8 cellular contexts compared by ENCODE assay signal in genomic region chr2:44016282-44016681, GRCh38. TPM values are rescaled to one million over a fixed set of nuclear protein-coding genes. Genes with fewer than 3 reads are reported as not detected.
DNase-seq lines count a peak whose midpoint lies in the region; ATAC-seq and TF ChIP-seq lines count a peak whose summit lies in the region.

No MANE protein-coding gene starts in this region.

- intact Hi-C loops in activated CD4-positive, alpha-beta memory T cell treated with anti-CD3 and anti-CD28 coated beads for 36 hours (cut with micrococcal nuclease), result no loop called here
- intact Hi-C loops in left cardiac atrium (cut with DNase I), result no loop called here
- intact Hi-C loops in spleen (cut with DNase I; ENCODE audit: low total_unique reads), result no loop called here

- no peaks in the 10 kb centered on the region for H3K9me3 Mint-ChIP-seq in activated CD4-positive, alpha-beta memory T cell treated with anti-CD3 and anti-CD28 coated beads for 36 hours

- no peak for TF ChIP-seq POLR2A in spleen (IDR thresholded peaks at IDR 0.05)

- H3K36me3 Mint-ChIP-seq in activated CD4-positive, alpha-beta memory T cell treated with anti-CD3 and anti-CD28 coated beads for 36 hours, result no peaks in the 10 kb centered on the region

- H3K4me3 Mint-ChIP-seq in activated CD4-positive, alpha-beta memory T cell treated with anti-CD3 and anti-CD28 coated beads for 36 hours, result no peak overlapping the region

- H3K4me1 ChIP-seq in spleen, result no peaks in the 10 kb centered on the region

- no peaks in the 10 kb centered on the region for H3K9me3 ChIP-seq in spleen

- CTCF ChIA-PET in activated CD4-positive, alpha-beta memory T cell treated with anti-CD3 and anti-CD28 coated beads for 36 hours (lab: Charles Lee), result no interaction called here

- H3K27ac Mint-ChIP-seq in activated CD4-positive, alpha-beta memory T cell treated with anti-CD3 and anti-CD28 coated beads for 36 hours, result no peak overlapping the region

- peaks cover 15% of the 10 kb centered on the region for H3K27me3 Mint-ChIP-seq in activated CD4-positive, alpha-beta memory T cell treated with anti-CD3 and anti-CD28 coated beads for 36 hours

- H3K4me3 ChIP-seq in spleen, result no peak overlapping the region

- POLR2A ChIA-PET in activated CD4-positive, alpha-beta memory T cell treated with anti-CD3 and anti-CD28 coated beads for 36 hours (lab: Charles Lee), result no interaction called here

- ATAC-seq in left cardiac atrium (no peak), HG02938 (IDR thresholded peaks at IDR 0.05; ENCODE audit: unreplicated experiment) (no peak), HG03571 (IDR thresholded peaks at IDR 0.05; ENCODE audit: unreplicated experiment) (no peak)

- peaks cover 0 to 24% (median 0%) of the 10 kb centered on the region in 7 donors for H3K27me3 ChIP-seq in spleen (replicated peaks in 1 of 7)

- H3K4me1 Mint-ChIP-seq in activated CD4-positive, alpha-beta memory T cell treated with anti-CD3 and anti-CD28 coated beads for 36 hours (ENCODE audit: low read depth), result no peaks in the 10 kb centered on the region

- no peak overlapping the region for H3K27ac ChIP-seq in spleen

- H3K36me3 ChIP-seq in spleen, result no peaks in the 10 kb centered on the region

- TF ChIP-seq CTCF in spleen (IDR thresholded peaks at IDR 0.05 in 8 of 11, conservative IDR thresholded peaks at IDR 0.05 in 3 of 11), result no peak

- DNase-seq in DMS53 (lab: John Stamatoyannopoulos, UW) (peak; percentile 17), DMS53 treated with DMSO at 0.1 percent for 48 hours (lab: John Stamatoyannopoulos, UW; ENCODE audit: unreplicated experiment) (no peak), left cardiac atrium (peak; percentile 35), spleen (no peak)
- peak; percentile 55 for DNase-seq in activated CD4-positive, alpha-beta memory T cell treated with anti-CD3 and anti-CD28 coated beads for 36 hours
- DNase-seq in stimulated activated CD8-positive, alpha-beta memory T cell treated with anti-CD3 and anti-CD28 coated beads, Interleukin-4, amount 100 ng/mL, for 48 hours, result peak; percentile 63

- 37 to 44% (median 42%) methylated on average over 6 of the region's 6 CpGs for WGBS in spleen, 5 donors

RNA-seq across cellular contexts. Expression of gene LRPPRC, which starts 20.5 kb away (rescaled TPM):
- total RNA-seq in activated CD4-positive, alpha-beta memory T cell treated with anti-CD3 and anti-CD28 coated beads for 36 hours, result 100 to 1,000 TPM; 141 to 144 TPM
- total RNA-seq in left cardiac atrium, result 10 to 100 TPM; 64.4 to 96.9 TPM
- 10 to 100 TPM; 52.3 to 72.5 (median 60.3) TPM for total RNA-seq in spleen
- polyA plus RNA-seq in spleen, result 10 to 100 TPM; 25.0 to 28.7 (median 27.3) TPM

Comparison
In these comparisons a context has a peak if more than half of its experiments do, and no peak if none do; other contexts are left out.
1. DNase-seq: peak in DMS53 (single experiment), activated CD4-positive, alpha-beta memory T cell treated with anti-CD3 and anti-CD28 coated beads for 36 hours (single experiment), left cardiac atrium (single experiment) and stimulated activated CD8-positive, alpha-beta memory T cell treated with anti-CD3 and anti-CD28 coated beads, Interleukin-4, amount 100 ng/mL, for 48 hours (single experiment); none in DMS53 treated with DMSO at 0.1 percent for 48 hours (single experiment) and spleen (single experiment).